Comparison of ENCODE assay signal across 13 cellular contexts in genomic region chr7:28041508-28042314, GRCh38.
DNase-seq lines count a peak whose midpoint lies in the region; ATAC-seq, FAIRE-seq and TF ChIP-seq lines count a peak whose summit lies in the region.
"Had no signal": no experiment of that assay in that cellular context is flagged by ENCODE, and none has a peak within 500 bp of the region (broad histone marks: within the 10 kb centered on the region; RNA-seq: fewer than 3 reads in every experiment).

No MANE protein-coding gene starts in this region.

- H3K4me1 ChIP-seq in foreskin keratinocyte, result peaks cover 53% of the 10 kb centered on the region

- peak; percentile 25 for DNase-seq in stimulated activated CD4-positive, alpha-beta T cell treated with anti-CD3 and anti-CD28 coated beads, Interleukin-4, amount 100 ng/mL, for 24 hours
- DNase-seq in stimulated activated CD4-positive, alpha-beta T cell treated with anti-CD3 and anti-CD28 coated beads, Interleukin-1b, Interleukin-23, amount 100 ng/mL, for 48 hours, result no peak
- DNase-seq in foreskin keratinocyte (peak; percentile 94 to 99), urothelium cell line (ENCODE audit: low spot score) (peak; percentile 37), inferior parietal cortex (ENCODE audit: extremely low spot score) (no peak)
- DNase-seq: cerebellar nuclear complex; naive thymus-derived CD4-positive, alpha-beta T cell; NCI-H187 treated with DMSO at 0.1 percent for 48 hours; RPMI8226 had no signal

- peak overlapping the region; percentile 91 for H3K27ac ChIP-seq in foreskin keratinocyte
- H3K27ac ChIP-seq: hepatocyte had no signal

- no peaks in the 10 kb centered on the region for H3K27me3 ChIP-seq in foreskin keratinocyte
- H3K27me3 ChIP-seq: hepatocyte had no signal

- FAIRE-seq in urothelium cell line (lab: Jason Lieb, UNC), result peak; percentile 82

- ATAC-seq in SK-N-SH treated with all-trans-retinoic acid at 6 μM for 48 hours (peak; percentile 76), foreskin keratinocyte (peak; percentile 82), GM19328 (IDR thresholded peaks at IDR 0.05; ENCODE audit: unreplicated experiment) (no peak), HG02884 (IDR thresholded peaks at IDR 0.05; ENCODE audit: unreplicated experiment) (no peak)
- ATAC-seq: naive thymus-derived CD4-positive, alpha-beta T cell had no signal

- no peak for TF ChIP-seq CTCF in foreskin keratinocyte (conservative IDR thresholded peaks at IDR 0.05)

TF ChIP-seq in SK-N-SH treated with all-trans-retinoic acid at 6 μM for 48 hours, 23 proteins besides CTCF, POLR2A, EP300 and RAD21:
- TF ChIP-seq ISL1 (CRISPR knock-in tag; IDR thresholded peaks at IDR 0.05) (peak; percentile 97), ZNF565 (CRISPR knock-in tag; conservative IDR thresholded peaks at IDR 0.05; ENCODE audit: low read depth) (no peak), CSDC2 (CRISPR knock-in tag; IDR thresholded peaks at IDR 0.05) (no peak; the same call in 1 of the 2 replicates), PPARA (CRISPR knock-in tag; IDR thresholded peaks at IDR 0.05; ENCODE audit: borderline replicate concordance) (no peak), OSR1 (CRISPR knock-in tag; IDR thresholded peaks at IDR 0.05) (peak; percentile 6; the same call in 1 of the 2 replicates), CREB5 (CRISPR knock-in tag; IDR thresholded peaks at IDR 0.05; ENCODE audit: low read depth) (peak; percentile 95), ZC3H10 (CRISPR knock-in tag; IDR thresholded peaks at IDR 0.05) (0 out of 2 replicates have a peak, but pooled peaks have one; percentile 57), ZNF70 (CRISPR knock-in tag; IDR thresholded peaks at IDR 0.05) (no peak), ESRRG (CRISPR knock-in tag; IDR thresholded peaks at IDR 0.05) (no peak), BACH2 (CRISPR knock-in tag; IDR thresholded peaks at IDR 0.05; ENCODE audit: borderline replicate concordance) (no peak), SNAI2 (CRISPR knock-in tag; IDR thresholded peaks at IDR 0.05) (peak; percentile 31; the same call in 1 of the 2 replicates), ZFP3 (CRISPR knock-in tag; IDR thresholded peaks at IDR 0.05) (peak; percentile 100), RARB (CRISPR knock-in tag; IDR thresholded peaks at IDR 0.05) (no peak), TOX (CRISPR knock-in tag; IDR thresholded peaks at IDR 0.05; ENCODE audit: borderline replicate concordance) (no peak), ARNTL (CRISPR knock-in tag; IDR thresholded peaks at IDR 0.05; ENCODE audit: borderline replicate concordance, low read depth) (no peak), GLIS3 (CRISPR knock-in tag; IDR thresholded peaks at IDR 0.05) (no peak; the same call in 1 of the 2 replicates), ZFP30 (CRISPR knock-in tag; IDR thresholded peaks at IDR 0.05) (peak; percentile 61; the same call in 1 of the 2 replicates), TCF4 (CRISPR knock-in tag; IDR thresholded peaks at IDR 0.05; ENCODE audit: borderline replicate concordance) (no peak), ZNF8 (CRISPR knock-in tag; IDR thresholded peaks at IDR 0.05) (no peak)
- TF ChIP-seq, protein P1, sequence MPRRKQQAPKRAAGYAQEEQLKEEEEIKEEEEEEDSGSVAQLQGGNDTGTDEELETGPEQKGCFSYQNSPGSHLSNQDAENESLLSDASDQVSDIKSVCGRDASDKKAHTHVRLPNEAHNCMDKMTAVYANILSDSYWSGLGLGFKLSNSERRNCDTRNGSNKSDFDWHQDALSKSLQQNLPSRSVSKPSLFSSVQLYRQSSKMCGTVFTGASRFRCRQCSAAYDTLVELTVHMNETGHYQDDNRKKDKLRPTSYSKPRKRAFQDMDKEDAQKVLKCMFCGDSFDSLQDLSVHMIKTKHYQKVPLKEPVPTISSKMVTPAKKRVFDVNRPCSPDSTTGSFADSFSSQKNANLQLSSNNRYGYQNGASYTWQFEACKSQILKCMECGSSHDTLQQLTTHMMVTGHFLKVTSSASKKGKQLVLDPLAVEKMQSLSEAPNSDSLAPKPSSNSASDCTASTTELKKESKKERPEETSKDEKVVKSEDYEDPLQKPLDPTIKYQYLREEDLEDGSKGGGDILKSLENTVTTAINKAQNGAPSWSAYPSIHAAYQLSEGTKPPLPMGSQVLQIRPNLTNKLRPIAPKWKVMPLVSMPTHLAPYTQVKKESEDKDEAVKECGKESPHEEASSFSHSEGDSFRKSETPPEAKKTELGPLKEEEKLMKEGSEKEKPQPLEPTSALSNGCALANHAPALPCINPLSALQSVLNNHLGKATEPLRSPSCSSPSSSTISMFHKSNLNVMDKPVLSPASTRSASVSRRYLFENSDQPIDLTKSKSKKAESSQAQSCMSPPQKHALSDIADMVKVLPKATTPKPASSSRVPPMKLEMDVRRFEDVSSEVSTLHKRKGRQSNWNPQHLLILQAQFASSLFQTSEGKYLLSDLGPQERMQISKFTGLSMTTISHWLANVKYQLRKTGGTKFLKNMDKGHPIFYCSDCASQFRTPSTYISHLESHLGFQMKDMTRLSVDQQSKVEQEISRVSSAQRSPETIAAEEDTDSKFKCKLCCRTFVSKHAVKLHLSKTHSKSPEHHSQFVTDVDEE (CRISPR knock-in tag; IDR thresholded peaks at IDR 0.05), result no peak
- TF ChIP-seq, protein P2, sequence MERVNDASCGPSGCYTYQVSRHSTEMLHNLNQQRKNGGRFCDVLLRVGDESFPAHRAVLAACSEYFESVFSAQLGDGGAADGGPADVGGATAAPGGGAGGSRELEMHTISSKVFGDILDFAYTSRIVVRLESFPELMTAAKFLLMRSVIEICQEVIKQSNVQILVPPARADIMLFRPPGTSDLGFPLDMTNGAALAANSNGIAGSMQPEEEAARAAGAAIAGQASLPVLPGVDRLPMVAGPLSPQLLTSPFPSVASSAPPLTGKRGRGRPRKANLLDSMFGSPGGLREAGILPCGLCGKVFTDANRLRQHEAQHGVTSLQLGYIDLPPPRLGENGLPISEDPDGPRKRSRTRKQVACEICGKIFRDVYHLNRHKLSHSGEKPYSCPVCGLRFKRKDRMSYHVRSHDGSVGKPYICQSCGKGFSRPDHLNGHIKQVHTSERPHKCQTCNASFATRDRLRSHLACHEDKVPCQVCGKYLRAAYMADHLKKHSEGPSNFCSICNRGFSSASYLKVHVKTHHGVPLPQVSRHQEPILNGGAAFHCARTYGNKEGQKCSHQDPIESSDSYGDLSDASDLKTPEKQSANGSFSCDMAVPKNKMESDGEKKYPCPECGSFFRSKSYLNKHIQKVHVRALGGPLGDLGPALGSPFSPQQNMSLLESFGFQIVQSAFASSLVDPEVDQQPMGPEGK (CRISPR knock-in tag; IDR thresholded peaks at IDR 0.05; ENCODE audit: borderline replicate concordance), result no peak
- TF ChIP-seq, protein P3, sequence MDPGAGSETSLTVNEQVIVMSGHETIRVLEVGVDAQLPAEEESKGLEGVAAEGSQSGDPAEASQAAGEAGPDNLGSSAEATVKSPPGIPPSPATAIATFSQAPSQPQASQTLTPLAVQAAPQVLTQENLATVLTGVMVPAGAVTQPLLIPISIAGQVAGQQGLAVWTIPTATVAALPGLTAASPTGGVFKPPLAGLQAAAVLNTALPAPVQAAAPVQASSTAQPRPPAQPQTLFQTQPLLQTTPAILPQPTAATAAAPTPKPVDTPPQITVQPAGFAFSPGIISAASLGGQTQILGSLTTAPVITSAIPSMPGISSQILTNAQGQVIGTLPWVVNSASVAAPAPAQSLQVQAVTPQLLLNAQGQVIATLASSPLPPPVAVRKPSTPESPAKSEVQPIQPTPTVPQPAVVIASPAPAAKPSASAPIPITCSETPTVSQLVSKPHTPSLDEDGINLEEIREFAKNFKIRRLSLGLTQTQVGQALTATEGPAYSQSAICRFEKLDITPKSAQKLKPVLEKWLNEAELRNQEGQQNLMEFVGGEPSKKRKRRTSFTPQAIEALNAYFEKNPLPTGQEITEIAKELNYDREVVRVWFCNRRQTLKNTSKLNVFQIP (CRISPR knock-in tag; IDR thresholded peaks at IDR 0.05; ENCODE audit: borderline replicate concordance, low read depth), result peak; percentile 75
- TF ChIP-seq, protein P4, sequence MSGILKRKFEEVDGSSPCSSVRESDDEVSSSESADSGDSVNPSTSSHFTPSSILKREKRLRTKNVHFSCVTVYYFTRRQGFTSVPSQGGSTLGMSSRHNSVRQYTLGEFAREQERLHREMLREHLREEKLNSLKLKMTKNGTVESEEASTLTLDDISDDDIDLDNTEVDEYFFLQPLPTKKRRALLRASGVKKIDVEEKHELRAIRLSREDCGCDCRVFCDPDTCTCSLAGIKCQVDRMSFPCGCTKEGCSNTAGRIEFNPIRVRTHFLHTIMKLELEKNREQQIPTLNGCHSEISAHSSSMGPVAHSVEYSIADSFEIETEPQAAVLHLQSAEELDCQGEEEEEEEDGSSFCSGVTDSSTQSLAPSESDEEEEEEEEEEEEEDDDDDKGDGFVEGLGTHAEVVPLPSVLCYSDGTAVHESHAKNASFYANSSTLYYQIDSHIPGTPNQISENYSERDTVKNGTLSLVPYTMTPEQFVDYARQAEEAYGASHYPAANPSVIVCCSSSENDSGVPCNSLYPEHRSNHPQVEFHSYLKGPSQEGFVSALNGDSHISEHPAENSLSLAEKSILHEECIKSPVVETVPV (CRISPR knock-in tag; IDR thresholded peaks at IDR 0.05), result peak; percentile 31; the same call in 1 of the 2 replicates

Comparison
In these comparisons a context has a peak if more than half of its experiments do, and no peak if none do; other contexts are left out.
1. DNase-seq: peak in stimulated activated CD4-positive, alpha-beta T cell treated with anti-CD3 and anti-CD28 coated beads, Interleukin-4, amount 100 ng/mL, for 24 hours (single experiment), foreskin keratinocyte (2 of 2) and urothelium cell line (single experiment); none in stimulated activated CD4-positive, alpha-beta T cell treated with anti-CD3 and anti-CD28 coated beads, Interleukin-1b, Interleukin-23, amount 100 ng/mL, for 48 hours (single experiment) and inferior parietal cortex (single experiment).
2. ATAC-seq: peak in SK-N-SH treated with all-trans-retinoic acid at 6 μM for 48 hours (single experiment) and foreskin keratinocyte (single experiment); none in GM19328 (single experiment) and HG02884 (single experiment).